ENCODE assay signal across 13 cellular contexts in the genomic region with DNA sequence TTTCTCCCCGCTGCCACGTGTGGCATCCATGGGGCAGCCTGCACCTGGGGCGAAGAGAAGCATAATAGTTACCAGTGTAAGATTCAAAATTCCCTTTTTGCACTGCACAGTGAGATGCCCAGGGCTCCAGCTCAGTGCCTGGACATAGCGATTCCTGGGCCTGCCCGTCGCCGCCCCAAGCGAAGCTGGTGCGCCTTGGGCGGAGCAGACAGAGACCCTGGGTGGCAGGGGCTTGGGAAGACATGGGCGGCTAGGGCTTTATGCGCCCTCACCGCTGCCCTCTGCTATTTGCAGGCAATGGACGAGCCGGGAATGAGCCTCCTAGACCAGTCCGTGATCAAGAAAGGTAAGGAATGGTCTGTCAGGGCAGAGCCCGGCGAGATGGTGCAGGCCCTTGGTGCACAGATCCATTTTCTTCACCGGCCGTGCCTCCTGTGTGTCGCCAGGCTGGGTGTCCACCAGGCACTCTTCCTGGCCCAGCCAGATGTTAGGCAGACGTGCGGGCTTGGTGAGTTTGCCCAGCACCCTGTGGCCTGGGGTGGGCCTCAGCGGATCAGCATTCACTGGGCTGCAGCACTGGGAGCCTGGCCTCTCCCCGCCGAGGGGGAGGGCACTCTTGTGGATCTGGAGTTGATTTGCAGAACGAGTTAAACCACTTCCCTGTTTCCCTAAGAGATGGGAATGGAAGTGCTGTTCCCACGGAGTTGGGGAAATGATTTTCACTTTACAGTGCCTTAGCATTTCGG. TPM values are rescaled to one million over a fixed set of nuclear protein-coding genes. Genes with fewer than 3 reads are reported as not detected.
A peak's percentile ranks its signal among the peaks of the same experiment; 100 is the strongest.
DNase-seq lines count a peak whose midpoint lies in the region; ATAC-seq, FAIRE-seq and TF ChIP-seq lines count a peak whose summit lies in the region.
"Had no signal": no experiment of that assay in that cellular context is flagged by ENCODE, and none has a peak within 500 bp of the region (broad histone marks: within the 10 kb centered on the region; RNA-seq: fewer than 3 reads in every experiment).

No MANE protein-coding gene starts in this region.

- H3K36me3 Mint-ChIP-seq in astrocyte (ENCODE audit: low read depth, unreplicated experiment) (peaks cover 4% of the 10 kb centered on the region), type B pancreatic cell (no peaks in the 10 kb centered on the region)

- H3K36me3 ChIP-seq in right atrium auricular region = no peaks in the 10 kb centered on the region
- H3K36me3 ChIP-seq in astrocyte (ENCODE audit: insufficient read depth, low read length) = no peaks in the 10 kb centered on the region
- no peaks in the 10 kb centered on the region for H3K36me3 ChIP-seq in lower lobe of right lung
- H3K36me3 ChIP-seq: Peyer's patch had no signal

- peaks cover 20% of the 10 kb centered on the region for H3K4me1 Mint-ChIP-seq in astrocyte (ENCODE audit: low read depth, unreplicated experiment)
- peaks cover 17% of the 10 kb centered on the region for H3K4me1 Mint-ChIP-seq in type B pancreatic cell (ENCODE audit: unreplicated experiment)

- DNase-seq in Right ventricle myocardium inferior (ENCODE audit: missing footprints) = peak; percentile 55
- DNase-seq in right atrium auricular region (ENCODE audit: low spot score) = no peak
- DNase-seq in astrocyte (ENCODE audit: low read depth) = no peak
- DNase-seq in lower lobe of right lung = no peak
- no peak for DNase-seq in type B pancreatic cell (ENCODE audit: extremely low spot score, unreplicated experiment)
- DNase-seq: GDM1; Peyer's patch; stimulated activated CD4-positive, alpha-beta T cell treated with anti-CD3 and anti-CD28 coated beads, Interleukin-1b, Interleukin-23, amount 100 ng/mL, for 48 hours had no signal

- no peak for FAIRE-seq in astrocyte (lab: Jason Lieb, UNC)
- FAIRE-seq: TTC549 had no signal

- intact Hi-C loops in Right ventricle myocardium inferior (cut with DNase I) (no loop called here), lower lobe of right lung (cut with DNase I) (no loop called here)

- no peak overlapping the region for H3K9ac ChIP-seq in astrocyte (ENCODE audit: low read length)
- H3K9ac ChIP-seq: parathyroid adenoma had no signal

- H4K20me1 ChIP-seq in astrocyte (ENCODE audit: insufficient read depth, low read length) = peaks cover 18% of the 10 kb centered on the region

- no peak for TF ChIP-seq CTCF in right atrium auricular region (IDR thresholded peaks at IDR 0.05)
- no peak for TF ChIP-seq CTCF in astrocyte (IDR thresholded peaks at IDR 0.05; ENCODE audit: insufficient read depth, low read depth, low read length)
- no peak for TF ChIP-seq CTCF in lower lobe of right lung (IDR thresholded peaks at IDR 0.05)
- no peak for TF ChIP-seq CTCF in type B pancreatic cell (conservative IDR thresholded peaks at IDR 0.05)

- H2AFZ ChIP-seq in astrocyte (ENCODE audit: low read depth, low read length) = no peak overlapping the region
- H2AFZ ChIP-seq: parathyroid adenoma had no signal

- peaks cover 16% of the 10 kb centered on the region in 2 donors for H3K27me3 ChIP-seq in right atrium auricular region
- H3K27me3 ChIP-seq in astrocyte (ENCODE audit: insufficient read depth, low read length) = peaks cover 71% of the 10 kb centered on the region
- H3K27me3 ChIP-seq in lower lobe of right lung (ENCODE audit: low read depth) = peaks cover 37% of the 10 kb centered on the region
- H3K27me3 ChIP-seq: Peyer's patch had no signal

- no peak overlapping the region for H3K27ac ChIP-seq in right atrium auricular region
- no peak overlapping the region for H3K27ac ChIP-seq in astrocyte (ENCODE audit: low read depth, low read length)
- no peak overlapping the region for H3K27ac ChIP-seq in lower lobe of right lung
- H3K27ac ChIP-seq: parathyroid adenoma, Peyer's patch had no signal

- H3K4me1 ChIP-seq in right atrium auricular region (peaks cover 0 to 33% of the 10 kb centered on the region in 2 donors), astrocyte (ENCODE audit: insufficient read depth, low read length) (peaks cover 13% of the 10 kb centered on the region), lower lobe of right lung (peaks cover 44% of the 10 kb centered on the region)
- H3K4me1 ChIP-seq: parathyroid adenoma had no signal

- no peaks in the 10 kb centered on the region for H3K79me2 ChIP-seq in astrocyte (ENCODE audit: insufficient read depth, low read length)
- H3K79me2 ChIP-seq: parathyroid adenoma had no signal

- H3K27me3 Mint-ChIP-seq in astrocyte (ENCODE audit: low read depth, unreplicated experiment) = peaks cover 61% of the 10 kb centered on the region
- peaks cover 76% of the 10 kb centered on the region for H3K27me3 Mint-ChIP-seq in type B pancreatic cell

- H3K27ac Mint-ChIP-seq in astrocyte (ENCODE audit: unreplicated experiment) (no peak overlapping the region), type B pancreatic cell (peak overlapping the region; percentile 65)

- no peak overlapping the region for H3K4me2 ChIP-seq in astrocyte (ENCODE audit: low read length)

- H3K9me3 Mint-ChIP-seq in astrocyte (ENCODE audit: unreplicated experiment) = peaks cover 6% of the 10 kb centered on the region
- no peaks in the 10 kb centered on the region for H3K9me3 Mint-ChIP-seq in type B pancreatic cell

- H3K4me3 ChIP-seq in right atrium auricular region (no peak overlapping the region), astrocyte (ENCODE audit: insufficient read depth, low read depth, low read length) (no peak overlapping the region), lower lobe of right lung (no peak overlapping the region)

- ATAC-seq in Right ventricle myocardium inferior (no peak), lower lobe of right lung (peak; percentile 8 to 15), HG02870 (IDR thresholded peaks at IDR 0.05; ENCODE audit: unreplicated experiment) (no peak), HG03521 (IDR thresholded peaks at IDR 0.05; ENCODE audit: unreplicated experiment) (no peak), GM19324 (IDR thresholded peaks at IDR 0.05; ENCODE audit: low FRiP score, unreplicated experiment) (no peak)

- no peaks in the 10 kb centered on the region for H3K9me3 ChIP-seq in right atrium auricular region
- H3K9me3 ChIP-seq in astrocyte (ENCODE audit: insufficient read depth, low read depth, low read length) = no peaks in the 10 kb centered on the region
- no peaks in the 10 kb centered on the region for H3K9me3 ChIP-seq in lower lobe of right lung
- H3K9me3 ChIP-seq: Peyer's patch had no signal

- H3K4me3 Mint-ChIP-seq in astrocyte (ENCODE audit: unreplicated experiment) = peak overlapping the region; percentile 22
- peak overlapping the region; percentile 81 for H3K4me3 Mint-ChIP-seq in type B pancreatic cell

RNA-seq across cellular contexts. Expression of gene TFAP2E, which starts 1.7 kb away (rescaled TPM):
- total RNA-seq in Right ventricle myocardium inferior (not detected), right atrium auricular region (not detected), astrocyte (0.41 and 0.48 TPM in 2 replicates), lower lobe of right lung (2.2 TPM), type B pancreatic cell (ENCODE audit: low replicate concordance) (1.3 and 1.4 TPM in 2 replicates)

RNA-seq across cellular contexts. Expression of gene NCDN, which starts 17.2 kb away (rescaled TPM):
- total RNA-seq in Right ventricle myocardium inferior = 22.8 TPM
- total RNA-seq in right atrium auricular region = 10 to 100 TPM; 30.6 to 33.7 TPM
- 40.3 and 42.1 TPM in 2 replicates for total RNA-seq in astrocyte
- 20.2 TPM for total RNA-seq in lower lobe of right lung
- 21.8 and 27.2 TPM in 2 replicates for total RNA-seq in type B pancreatic cell (ENCODE audit: low replicate concordance)

RNA-seq across cellular contexts. Expression of gene KIAA0319L, which starts 17.6 kb away (rescaled TPM):
- total RNA-seq in Right ventricle myocardium inferior (67.7 TPM), right atrium auricular region (10 to 100 TPM; 62.5 to 95.0 TPM), astrocyte (42.5 and 43.5 TPM in 2 replicates), lower lobe of right lung (79.6 TPM), type B pancreatic cell (ENCODE audit: low replicate concordance) (48.6 and 56.9 TPM in 2 replicates)

Comparison
In these comparisons a context has a peak if more than half of its experiments do, and no peak if none do; other contexts are left out.
1. ATAC-seq: peak in lower lobe of right lung (2 of 2); none in Right ventricle myocardium inferior (single experiment), HG02870 (single experiment), HG03521 (single experiment) and GM19324 (single experiment).